In the genomic region with DNA sequence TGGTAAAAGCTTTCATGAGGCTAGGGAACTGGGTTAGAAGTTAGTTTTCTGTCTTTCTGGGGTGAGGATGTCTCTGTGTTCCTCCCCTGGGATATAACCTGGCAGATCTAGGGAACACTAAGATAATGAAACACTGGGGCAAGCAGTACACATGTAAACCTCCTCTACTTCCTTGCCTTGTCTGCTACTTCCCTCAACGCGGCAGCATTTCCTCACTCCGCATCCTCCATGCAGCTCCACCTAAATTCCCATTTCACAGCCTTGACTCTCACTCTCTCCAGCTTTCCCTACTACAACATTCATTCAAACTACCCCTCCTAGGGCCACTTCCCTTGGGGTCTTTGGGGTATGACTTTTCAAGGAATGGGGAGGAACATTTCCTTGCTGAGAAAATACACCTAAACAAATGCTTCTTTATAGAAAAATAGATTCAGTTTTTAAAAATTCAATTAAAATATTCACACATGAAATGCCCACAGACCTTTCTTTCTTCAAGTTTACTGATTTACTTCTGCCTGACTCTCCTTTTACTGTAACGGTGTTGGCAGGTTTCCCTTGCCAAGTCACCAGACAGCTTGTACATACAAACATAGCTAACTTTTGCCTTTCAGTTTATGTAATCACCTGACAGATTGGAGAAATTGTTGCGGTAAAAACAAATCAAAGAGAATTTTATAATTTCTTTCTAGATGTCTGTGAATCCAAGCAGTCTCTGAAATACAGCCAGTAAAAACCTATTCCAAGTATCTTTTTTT, we compare ENCODE assay signal across 1 cellular context.
TF ChIP-seq lines count a peak whose summit lies in the region.

No MANE protein-coding gene starts in this region.

TF ChIP-seq in WTC11, 78 proteins besides CTCF, POLR2A, EP300 and RAD21 (continued from another document):
- TF ChIP-seq, protein P1, sequence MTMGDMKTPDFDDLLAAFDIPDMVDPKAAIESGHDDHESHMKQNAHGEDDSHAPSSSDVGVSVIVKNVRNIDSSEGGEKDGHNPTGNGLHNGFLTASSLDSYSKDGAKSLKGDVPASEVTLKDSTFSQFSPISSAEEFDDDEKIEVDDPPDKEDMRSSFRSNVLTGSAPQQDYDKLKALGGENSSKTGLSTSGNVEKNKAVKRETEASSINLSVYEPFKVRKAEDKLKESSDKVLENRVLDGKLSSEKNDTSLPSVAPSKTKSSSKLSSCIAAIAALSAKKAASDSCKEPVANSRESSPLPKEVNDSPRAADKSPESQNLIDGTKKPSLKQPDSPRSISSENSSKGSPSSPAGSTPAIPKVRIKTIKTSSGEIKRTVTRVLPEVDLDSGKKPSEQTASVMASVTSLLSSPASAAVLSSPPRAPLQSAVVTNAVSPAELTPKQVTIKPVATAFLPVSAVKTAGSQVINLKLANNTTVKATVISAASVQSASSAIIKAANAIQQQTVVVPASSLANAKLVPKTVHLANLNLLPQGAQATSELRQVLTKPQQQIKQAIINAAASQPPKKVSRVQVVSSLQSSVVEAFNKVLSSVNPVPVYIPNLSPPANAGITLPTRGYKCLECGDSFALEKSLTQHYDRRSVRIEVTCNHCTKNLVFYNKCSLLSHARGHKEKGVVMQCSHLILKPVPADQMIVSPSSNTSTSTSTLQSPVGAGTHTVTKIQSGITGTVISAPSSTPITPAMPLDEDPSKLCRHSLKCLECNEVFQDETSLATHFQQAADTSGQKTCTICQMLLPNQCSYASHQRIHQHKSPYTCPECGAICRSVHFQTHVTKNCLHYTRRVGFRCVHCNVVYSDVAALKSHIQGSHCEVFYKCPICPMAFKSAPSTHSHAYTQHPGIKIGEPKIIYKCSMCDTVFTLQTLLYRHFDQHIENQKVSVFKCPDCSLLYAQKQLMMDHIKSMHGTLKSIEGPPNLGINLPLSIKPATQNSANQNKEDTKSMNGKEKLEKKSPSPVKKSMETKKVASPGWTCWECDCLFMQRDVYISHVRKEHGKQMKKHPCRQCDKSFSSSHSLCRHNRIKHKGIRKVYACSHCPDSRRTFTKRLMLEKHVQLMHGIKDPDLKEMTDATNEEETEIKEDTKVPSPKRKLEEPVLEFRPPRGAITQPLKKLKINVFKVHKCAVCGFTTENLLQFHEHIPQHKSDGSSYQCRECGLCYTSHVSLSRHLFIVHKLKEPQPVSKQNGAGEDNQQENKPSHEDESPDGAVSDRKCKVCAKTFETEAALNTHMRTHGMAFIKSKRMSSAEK (CRISPR knock-in tag; IDR thresholded peaks at IDR 0.05; ENCODE audit: borderline replicate concordance) = no peak
- TF ChIP-seq, protein P2, sequence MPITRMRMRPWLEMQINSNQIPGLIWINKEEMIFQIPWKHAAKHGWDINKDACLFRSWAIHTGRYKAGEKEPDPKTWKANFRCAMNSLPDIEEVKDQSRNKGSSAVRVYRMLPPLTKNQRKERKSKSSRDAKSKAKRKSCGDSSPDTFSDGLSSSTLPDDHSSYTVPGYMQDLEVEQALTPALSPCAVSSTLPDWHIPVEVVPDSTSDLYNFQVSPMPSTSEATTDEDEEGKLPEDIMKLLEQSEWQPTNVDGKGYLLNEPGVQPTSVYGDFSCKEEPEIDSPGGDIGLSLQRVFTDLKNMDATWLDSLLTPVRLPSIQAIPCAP (CRISPR knock-in tag; IDR thresholded peaks at IDR 0.05) = no peak
- TF ChIP-seq HMGA2 (CRISPR knock-in tag; IDR thresholded peaks at IDR 0.05) = no peak
